ENCODE assay signal across 11 cellular contexts in genomic region chr18:76981388-76981968, GRCh38.
DNase-seq lines count a peak whose midpoint lies in the region; ATAC-seq and TF ChIP-seq lines count a peak whose summit lies in the region.
"Had no signal": no experiment of that assay in that cellular context is flagged by ENCODE, and none has a peak within 500 bp of the region (broad histone marks: within the 10 kb centered on the region; RNA-seq: fewer than 3 reads in every experiment).

No MANE protein-coding gene starts in this region.

- H3K27me3 ChIP-seq in mammary epithelial cell (ENCODE audit: insufficient read depth, low read length) (no peaks in the 10 kb centered on the region), PC-9 (ENCODE audit: insufficient read depth, low read depth) (no peaks in the 10 kb centered on the region)
- H3K27me3 ChIP-seq: pancreas had no signal

- H3K27ac ChIP-seq in mammary epithelial cell (ENCODE audit: insufficient read depth, low read depth, low read length) (no peak overlapping the region), PC-9 (no peak overlapping the region)
- H3K27ac ChIP-seq: pancreas had no signal

- DNase-seq in left lobe of liver (ENCODE audit: low spot score), result peak; percentile 73
- DNase-seq in mammary epithelial cell, result no peak
- no peak for DNase-seq in naive thymus-derived CD8-positive, alpha-beta T cell
- no peak for DNase-seq in stimulated activated naive CD4-positive, alpha-beta T cell (lab: John Stamatoyannopoulos, UW)
- no peak for DNase-seq in PC-9
- DNase-seq: stimulated activated naive CD4-positive, alpha-beta T cell treated with Interleukin-2 at 50 U/mL for 16 hours had no signal

- no peaks in the 10 kb centered on the region for H3K9me3 Mint-ChIP-seq in naive thymus-derived CD8-positive, alpha-beta T cell
- H3K9me3 Mint-ChIP-seq: T-helper 1 cell treated with Interleukin-12 subunit alpha and Interleukin-12 subunit beta and Interleukin-4 antibody, amounts not matched to agents 30 μg/mL and 1 μg/mL, for 36 hours had no signal

- peak; percentile 49 for ATAC-seq in GM18498 (IDR thresholded peaks at IDR 0.05; ENCODE audit: unreplicated experiment)
- peak; percentile 49 for ATAC-seq in GM21447 (IDR thresholded peaks at IDR 0.05; ENCODE audit: unreplicated experiment)
- peak; percentile 44 for ATAC-seq in HG03378 (IDR thresholded peaks at IDR 0.05; ENCODE audit: unreplicated experiment)
- peak; percentile 84 for ATAC-seq in left lobe of liver
- no peak for ATAC-seq in naive thymus-derived CD8-positive, alpha-beta T cell

- H3K9me3 ChIP-seq in mammary epithelial cell (replicated peaks; ENCODE audit: insufficient read depth, low read length) (no peaks in the 10 kb centered on the region), PC-9 (ENCODE audit: insufficient read depth, low read depth) (no peaks in the 10 kb centered on the region)
- H3K9me3 ChIP-seq: pancreas had no signal

- CTCF ChIA-PET in mammary epithelial cell (lab: Charles Lee; ENCODE audit: low non-redundant PET), result no interaction called here
- CTCF ChIA-PET in PC-9 (lab: Charles Lee), result no interaction called here

- H3K4me2 ChIP-seq in mammary epithelial cell (ENCODE audit: insufficient read depth, low read depth, low read length) (no peak overlapping the region), PC-9 (no peak overlapping the region)

- BruUV-seq in mammary epithelial cell (replicated peaks; lab: Mats Ljungman, UMichigan) (no TSS peak), PC-9 (replicated peaks; lab: Mats Ljungman, UMichigan) (no TSS peak)

- H3K9me2 ChIP-seq in PC-9 (ENCODE audit: insufficient read depth), result no peaks in the 10 kb centered on the region

- no peaks in the 10 kb centered on the region for H3K27me3 Mint-ChIP-seq in naive thymus-derived CD8-positive, alpha-beta T cell

- no peaks in the 10 kb centered on the region for H3K36me3 Mint-ChIP-seq in naive thymus-derived CD8-positive, alpha-beta T cell

- H3K4me1 Mint-ChIP-seq in naive thymus-derived CD8-positive, alpha-beta T cell, result peaks cover 4 to 26% (median 9%) of the 10 kb centered on the region in 4 donors

- H3K27ac Mint-ChIP-seq in naive thymus-derived CD8-positive, alpha-beta T cell, result peak overlapping the region in 1 of 10 donors; percentile 26
- H3K27ac Mint-ChIP-seq: T-helper 1 cell treated with Interleukin-12 subunit alpha and Interleukin-12 subunit beta and Interleukin-4 antibody, amounts not matched to agents 30 μg/mL and 1 μg/mL, for 36 hours had no signal

- WGBS in mammary epithelial cell (ENCODE audit: low coverage, missing lambda C conversion rate), result 61% methylated on average over 13 of the region's 13 CpGs

- intact Hi-C loops in mammary epithelial cell (cut with micrococcal nuclease), result no loop called here
- intact Hi-C loops in PC-9 (cut with micrococcal nuclease; ENCODE audit: unreplicated experiment), result no loop called here

- dilution Hi-C loops in mammary epithelial cell (cut with HindIII; ENCODE audit: low sequenced_read_pairs), result loop anchor here (5.0 kb wide), 1 partner anchor 41 kb away; no protein-coding TSS in a partner anchor

- no peak overlapping the region for H3K4me3 ChIP-seq in mammary epithelial cell (replicated peaks in 1 of 3; ENCODE audit: insufficient read depth in 1 of 3, low read depth in 2 of 3, low read length in 3 of 3)
- no peak overlapping the region for H3K4me3 ChIP-seq in PC-9
- H3K4me3 ChIP-seq: pancreas had no signal

- no peaks in the 10 kb centered on the region for H3K79me2 ChIP-seq in mammary epithelial cell (ENCODE audit: insufficient read depth, low read length)
- H3K79me2 ChIP-seq in PC-9 (ENCODE audit: low read depth), result no peaks in the 10 kb centered on the region

- in situ Hi-C loops in mammary epithelial cell (cut with MboI; ENCODE audit: low sequenced_read_pairs in 2 of 2), result loop anchor here in 1 of 2 donors (10.0 kb wide), 1 partner anchor 177 kb away; no protein-coding TSS in a partner anchor

- H2AFZ ChIP-seq in mammary epithelial cell (ENCODE audit: low read depth, low read length) (no peak overlapping the region), PC-9 (no peak overlapping the region)

- no peak overlapping the region for H3K4me3 Mint-ChIP-seq in naive thymus-derived CD8-positive, alpha-beta T cell
- H3K4me3 Mint-ChIP-seq: T-helper 1 cell treated with Interleukin-12 subunit alpha and Interleukin-12 subunit beta and Interleukin-4 antibody, amounts not matched to agents 30 μg/mL and 1 μg/mL, for 36 hours had no signal

- H3K9ac ChIP-seq in mammary epithelial cell (ENCODE audit: insufficient read depth, low read length), result no peak overlapping the region

- TF ChIP-seq CTCF in mammary epithelial cell (conservative IDR thresholded peaks at IDR 0.05 in 1 of 2, IDR thresholded peaks at IDR 0.05 in 1 of 2; ENCODE audit: extremely low read depth in 1 of 2, insufficient read depth in 1 of 2, low read depth in 1 of 2, low read length in 2 of 2) (no peak), PC-9 (conservative IDR thresholded peaks at IDR 0.05) (no peak)

- peaks cover 4% of the 10 kb centered on the region for H3K4me1 ChIP-seq in mammary epithelial cell (ENCODE audit: insufficient read depth, low read length)
- no peaks in the 10 kb centered on the region for H3K4me1 ChIP-seq in PC-9 (replicated peaks; ENCODE audit: insufficient read depth)

- no peaks in the 10 kb centered on the region for H3K36me3 ChIP-seq in mammary epithelial cell (ENCODE audit: insufficient read depth, low read length)
- H3K36me3 ChIP-seq in PC-9 (ENCODE audit: low read depth), result no peaks in the 10 kb centered on the region
- H3K36me3 ChIP-seq: pancreas had no signal

- no peaks in the 10 kb centered on the region for H4K20me1 ChIP-seq in mammary epithelial cell (ENCODE audit: insufficient read depth, low read length)
- H4K20me1 ChIP-seq in PC-9 (ENCODE audit: insufficient read depth), result no peaks in the 10 kb centered on the region

- POLR2A ChIA-PET in naive thymus-derived CD8-positive, alpha-beta T cell (lab: Charles Lee), result interaction anchor here (0.6 kb wide), 1 partner anchor 12 kb away, joined by 3 read pairs; no protein-coding TSS in a partner anchor
- POLR2A ChIA-PET in PC-9 (lab: Charles Lee; ENCODE audit: unreplicated experiment), result no interaction called here

- H3F3A ChIP-seq in PC-9 (ENCODE audit: insufficient read depth, low read depth), result no peaks in the 10 kb centered on the region

Comparison
In these comparisons a context has a peak if more than half of its experiments do, and no peak if none do; other contexts are left out.
1. ATAC-seq: peak in GM18498 (single experiment), GM21447 (single experiment), HG03378 (single experiment) and left lobe of liver (single experiment); none in naive thymus-derived CD8-positive, alpha-beta T cell (0 of 2).